ENCODE assay signal across 12 cellular contexts in the genomic region with DNA sequence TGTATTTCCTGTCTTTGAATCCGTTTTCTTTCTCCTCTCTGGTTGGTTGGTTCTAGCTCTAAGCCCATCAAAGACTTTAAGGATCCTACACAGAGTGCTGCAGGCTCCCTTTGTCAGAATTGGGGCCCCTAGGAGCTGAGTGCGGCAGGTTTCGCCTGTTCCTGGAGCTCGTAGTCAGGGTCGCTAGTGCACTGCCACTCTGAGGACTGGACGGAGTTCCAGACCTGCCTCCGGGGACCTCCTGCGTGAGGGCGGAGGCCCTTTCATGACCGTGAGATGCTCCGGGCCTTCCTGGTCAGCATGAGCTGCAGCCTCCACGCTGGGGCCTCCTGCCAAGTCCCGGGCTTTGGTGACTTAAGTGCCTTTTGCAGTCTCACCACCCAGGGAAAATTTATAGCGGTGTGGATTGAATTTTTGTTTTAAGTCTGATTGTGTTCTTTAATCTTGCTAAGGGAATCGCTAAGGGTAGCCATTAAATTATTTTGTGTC. TPM values are rescaled to one million over a fixed set of nuclear protein-coding genes. Genes with fewer than 3 reads are reported as not detected.
DNase-seq lines count a peak whose midpoint lies in the region; ATAC-seq and TF ChIP-seq lines count a peak whose summit lies in the region.
"Had no signal": no experiment of that assay in that cellular context is flagged by ENCODE, and none has a peak within 500 bp of the region (broad histone marks: within the 10 kb centered on the region; RNA-seq: fewer than 3 reads in every experiment).

No MANE protein-coding gene starts in this region.

- DNase-seq in activated CD4-positive, alpha-beta T cell treated with anti-CD3 and anti-CD28 coated beads, Interleukin-2, amount 10 ng/mL, durations not matched to agents 24 days and 14 days: no peak
- DNase-seq in activated CD4-positive, alpha-beta T cell treated with anti-CD3 and anti-CD28 coated beads, Interleukin-2, amount 50 U/mL, for 1 hour: no peak
- DNase-seq in dorsolateral prefrontal cortex (no peak), lower lobe of right lung (no peak), tibial artery (no peak), NOMO-1 (lab: John Stamatoyannopoulos, UW; ENCODE audit: unreplicated experiment in 2 of 2) (no peak), NCI-H774 (lab: John Stamatoyannopoulos, UW) (no peak)
- DNase-seq: AML-193, PC-3 had no signal

- H3K27me3 ChIP-seq in dorsolateral prefrontal cortex (peaks cover 0 to 14% (median 0%) of the 10 kb centered on the region in 45 donors), lower lobe of right lung (ENCODE audit: low read depth) (peaks cover 33% of the 10 kb centered on the region), tibial artery (peaks cover 0 to 9% of the 10 kb centered on the region in 2 donors)

- peak overlapping the region; percentile 88 for H3K4me3 Mint-ChIP-seq in activated CD4-positive, alpha-beta T cell treated with anti-CD3 and anti-CD28 coated beads, Interleukin-2, amount 10 ng/mL, durations not matched to agents 24 days and 14 days

- H3K9me3 Mint-ChIP-seq in activated CD4-positive, alpha-beta T cell treated with anti-CD3 and anti-CD28 coated beads, Interleukin-2, amount 10 ng/mL, durations not matched to agents 24 days and 14 days: no peaks in the 10 kb centered on the region

- H3K4me1 Mint-ChIP-seq in activated CD4-positive, alpha-beta T cell treated with anti-CD3 and anti-CD28 coated beads, Interleukin-2, amount 10 ng/mL, durations not matched to agents 24 days and 14 days: peaks cover 20% of the 10 kb centered on the region

- ATAC-seq in lower lobe of right lung: no peak
- ATAC-seq in GM21515 (IDR thresholded peaks at IDR 0.05; ENCODE audit: unreplicated experiment): no peak
- ATAC-seq: PC-3 had no signal

- no peak for TF ChIP-seq CTCF in dorsolateral prefrontal cortex (IDR thresholded peaks at IDR 0.05 in 54 of 56, conservative IDR thresholded peaks at IDR 0.05 in 2 of 56; ENCODE audit: low read depth in 1 of 56, partially characterized antibody in 56 of 56)
- no peak for TF ChIP-seq CTCF in lower lobe of right lung (IDR thresholded peaks at IDR 0.05)
- TF ChIP-seq CTCF in tibial artery (IDR thresholded peaks at IDR 0.05): no peak

- peak overlapping the region; percentile 24 to 74 (median 60) for H3K4me3 ChIP-seq in dorsolateral prefrontal cortex
- H3K4me3 ChIP-seq in lower lobe of right lung: peak overlapping the region; percentile 49
- peak overlapping the region; percentile 45 to 56 for H3K4me3 ChIP-seq in tibial artery

- H3K27ac ChIP-seq in dorsolateral prefrontal cortex (peak overlapping the region in 3 of 59 donors; percentile 15 to 67 (median 19)), lower lobe of right lung (no peak overlapping the region), tibial artery (no peak overlapping the region)
- H3K27ac ChIP-seq: KMS-11, prostate gland had no signal

- H3K9me3 ChIP-seq in lower lobe of right lung (no peaks in the 10 kb centered on the region), tibial artery (no peaks in the 10 kb centered on the region)
- H3K9me3 ChIP-seq: prostate gland had no signal

- peak overlapping the region; percentile 13 for H3K27ac Mint-ChIP-seq in activated CD4-positive, alpha-beta T cell treated with anti-CD3 and anti-CD28 coated beads, Interleukin-2, amount 10 ng/mL, durations not matched to agents 24 days and 14 days

- H3K27me3 Mint-ChIP-seq in activated CD4-positive, alpha-beta T cell treated with anti-CD3 and anti-CD28 coated beads, Interleukin-2, amount 10 ng/mL, durations not matched to agents 24 days and 14 days: peaks cover 68% of the 10 kb centered on the region

- H3K36me3 ChIP-seq in lower lobe of right lung (no peaks in the 10 kb centered on the region), tibial artery (no peaks in the 10 kb centered on the region)
- H3K36me3 ChIP-seq: prostate gland had no signal

- H3K36me3 Mint-ChIP-seq in activated CD4-positive, alpha-beta T cell treated with anti-CD3 and anti-CD28 coated beads, Interleukin-2, amount 10 ng/mL, durations not matched to agents 24 days and 14 days (ENCODE audit: low read depth): no peaks in the 10 kb centered on the region

- intact Hi-C loops in activated CD4-positive, alpha-beta T cell treated with anti-CD3 and anti-CD28 coated beads, Interleukin-2, amount 10 ng/mL, durations not matched to agents 24 days and 14 days (cut with micrococcal nuclease): no loop called here
- intact Hi-C loops in dorsolateral prefrontal cortex (cut with DNase I): no loop called here
- intact Hi-C loops in lower lobe of right lung (cut with DNase I): no loop called here
- intact Hi-C loops in tibial artery (cut with DNase I; ENCODE audit: low total_unique reads): no loop called here

- H3K4me1 ChIP-seq in lower lobe of right lung (peaks cover 12% of the 10 kb centered on the region), tibial artery (peaks cover 0 to 14% (median 7%) of the 10 kb centered on the region in 4 donors)
- H3K4me1 ChIP-seq: prostate gland had no signal

RNA-seq across cellular contexts. Expression of a gene that starts 33.7 kb away (rescaled TPM):
- not detected in 2 replicates for total RNA-seq in activated CD4-positive, alpha-beta T cell treated with anti-CD3 and anti-CD28 coated beads, Interleukin-2, amount 10 ng/mL, durations not matched to agents 24 days and 14 days
- total RNA-seq in dorsolateral prefrontal cortex (1 to 10 TPM in 46 of 120 experiments, under 1 TPM in 70, not detected in 4; 0.28 to 2.6 (median 0.94) TPM), lower lobe of right lung (not detected)
